15 cellular contexts compared by ENCODE assay signal in genomic region chr7:70807650-70808049, GRCh38.
"Had no signal": no experiment of that assay in that cellular context is flagged by ENCODE, and none has a peak within 500 bp of the region (broad histone marks: within the 10 kb centered on the region; RNA-seq: fewer than 3 reads in every experiment).

No MANE protein-coding gene starts in this region.

- DNase-seq: activated B cell treated with CpG ODN at 0.5 μM for 24 hours; activated CD4-positive, alpha-beta T cell treated with anti-CD3 and anti-CD28 coated beads, Interleukin-2, amount 10 ng/mL, durations not matched to agents 7 days and 5 days; activated effector memory CD4-positive, alpha-beta T cell treated with anti-CD3 and anti-CD28 coated beads, Interleukin-2, amount 50 U/mL, for 16 hours; activated T-cell treated with anti-CD3 and anti-CD28 coated beads, Interleukin-2, amount 50 U/mL, for 1 hour; amniotic stem cell; body of pancreas; central memory CD4-positive, alpha-beta T cell; cortex of kidney; effector memory CD8-positive, alpha-beta T cell; kidney glomerular epithelial cell; ovary; thyroid gland had no signal

- H3K27ac ChIP-seq: body of pancreas, gastroesophageal sphincter, ovary, skin epidermis, thyroid gland had no signal

- H3K4me1 ChIP-seq: body of pancreas, gastroesophageal sphincter had no signal

- H3K4me3 ChIP-seq: body of pancreas, gastroesophageal sphincter, ovary, skin epidermis, thyroid gland had no signal

- ATAC-seq: activated naive CD4-positive, alpha-beta T cell treated with anti-CD3 and anti-CD28 coated beads, Interleukin-2, amount 50 U/mL, for 72 hours; body of pancreas; effector memory CD8-positive, alpha-beta T cell; gastroesophageal sphincter had no signal

- H3K27me3 ChIP-seq: body of pancreas, ovary, thyroid gland had no signal

- H3K9me3 ChIP-seq: ovary, thyroid gland had no signal

- H3K36me3 ChIP-seq: gastroesophageal sphincter, ovary, thyroid gland had no signal
